Comparison of ENCODE assay signal across 8 cellular contexts in the genomic region with DNA sequence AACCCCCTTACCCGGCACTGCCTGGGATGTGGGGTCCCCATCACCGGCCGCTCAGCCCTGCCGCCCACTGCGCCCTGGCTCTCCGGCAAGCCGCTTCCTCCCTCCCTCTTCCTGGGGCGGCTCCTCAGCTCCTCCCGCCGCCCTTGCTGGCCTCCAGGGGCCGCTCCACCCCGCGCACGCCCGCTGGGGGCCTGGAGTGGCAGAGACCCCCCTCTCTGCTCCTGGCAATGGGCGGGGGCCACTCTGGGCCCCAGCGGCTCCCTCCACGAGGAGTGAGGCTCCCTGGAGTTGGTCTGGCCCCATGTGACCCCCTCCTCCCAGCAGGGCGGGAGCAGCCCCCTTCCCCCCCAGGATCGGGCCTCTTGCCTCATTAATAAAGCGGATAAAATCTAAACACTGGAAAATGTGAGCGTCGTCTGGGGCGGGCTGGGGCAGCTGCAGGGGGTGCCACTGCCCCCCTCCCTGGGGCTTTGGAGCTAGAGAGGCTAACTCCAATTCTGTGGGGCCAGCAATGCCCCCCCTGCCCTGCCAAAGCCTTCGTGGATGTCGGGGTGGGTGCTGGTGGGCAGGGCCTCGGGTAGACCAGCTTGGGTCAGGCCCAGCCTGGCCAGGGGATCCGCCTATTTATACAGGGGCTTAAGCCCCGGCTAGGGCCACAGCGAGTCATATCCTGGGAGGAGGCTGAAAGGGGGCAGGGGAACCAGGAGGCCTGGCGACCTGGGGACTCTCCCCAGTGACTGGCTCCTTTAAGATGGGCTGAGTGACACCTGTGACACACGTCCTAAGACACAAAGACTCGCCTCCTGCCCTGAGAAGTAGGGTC. TPM values are rescaled to one million over a fixed set of nuclear protein-coding genes. Genes with fewer than 3 reads are reported as not detected.
A peak's percentile ranks its signal among the peaks of the same experiment; 100 is the strongest.
DNase-seq lines count a peak whose midpoint lies in the region; ATAC-seq and TF ChIP-seq lines count a peak whose summit lies in the region.

A gene with protein sequence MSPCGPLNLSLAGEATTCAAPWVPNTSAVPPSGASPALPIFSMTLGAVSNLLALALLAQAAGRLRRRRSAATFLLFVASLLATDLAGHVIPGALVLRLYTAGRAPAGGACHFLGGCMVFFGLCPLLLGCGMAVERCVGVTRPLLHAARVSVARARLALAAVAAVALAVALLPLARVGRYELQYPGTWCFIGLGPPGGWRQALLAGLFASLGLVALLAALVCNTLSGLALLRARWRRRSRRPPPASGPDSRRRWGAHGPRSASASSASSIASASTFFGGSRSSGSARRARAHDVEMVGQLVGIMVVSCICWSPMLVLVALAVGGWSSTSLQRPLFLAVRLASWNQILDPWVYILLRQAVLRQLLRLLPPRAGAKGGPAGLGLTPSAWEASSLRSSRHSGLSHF (minus strand): TSS at position 104 of the 823 bp plus-strand sequence. CDS start 1,034 bp downstream, outside the sequence.

- H3K4me3 ChIP-seq in heart left ventricle = peak within 1 kb of the TSS in 2 of 12 donors; percentile 25 to 35
- no peak within 1 kb of the TSS for H3K4me3 ChIP-seq in RWPE2 (ENCODE audit: severe bottlenecking)
- no peak within 1 kb of the TSS for H3K4me3 ChIP-seq in epithelial cell of esophagus (ENCODE audit: low read length)
- H3K4me3 ChIP-seq in tibial artery = no peak within 1 kb of the TSS

- H3K27me3 ChIP-seq in heart left ventricle (peaks cover 0 to 39% (median 16%) of the 10 kb centered on the region in 9 donors), RWPE2 (ENCODE audit: insufficient read depth, poor library complexity, severe bottlenecking) (no peaks in the 10 kb centered on the region), tibial artery (peaks cover 0 to 36% of the 10 kb centered on the region in 2 donors)

- TF ChIP-seq POLR2A in heart left ventricle (IDR thresholded peaks at IDR 0.05) = no peak

- H3K4me1 ChIP-seq in heart left ventricle (peaks cover 4 to 56% (median 24%) of the 10 kb centered on the region in 12 donors), RWPE2 (ENCODE audit: insufficient read depth, poor library complexity, severe bottlenecking) (peaks cover 16% of the 10 kb centered on the region), tibial artery (peaks cover 15 to 50% (median 34%) of the 10 kb centered on the region in 4 donors)

- 19 to 39% (median 21%) methylated on average over 8 to 33 of the region's 33 CpGs for WGBS in heart left ventricle, 4 donors

- H3K27ac ChIP-seq in heart left ventricle (no peak within 1 kb of the TSS), RWPE2 (ENCODE audit: poor library complexity, severe bottlenecking) (peak within 1 kb of the TSS; percentile 54), tibial artery (no peak within 1 kb of the TSS)

- intact Hi-C loops in heart left ventricle (cut with DNase I) (loop anchor here in 7 of 10 donors (5.0 to 10.0 kb wide), 6 partner anchors 33 to 341 kb away; a partner anchor contains a TSS), Right ventricle myocardium superior (cut with DNase I) (no loop called here), tibial artery (cut with DNase I; ENCODE audit: low total_unique reads) (loop anchor here (10.0 kb wide), 1 partner anchor 331 kb away; no protein-coding TSS in a partner anchor)

- TF ChIP-seq CTCF in heart left ventricle (IDR thresholded peaks at IDR 0.05) = peak in 8 of 12 donors; percentile 17 to 52 (median 34)
- peak; percentile 56 for TF ChIP-seq CTCF in RWPE2 (IDR thresholded peaks at IDR 0.05; ENCODE audit: poor library complexity, severe bottlenecking)
- peak; percentile 29 for TF ChIP-seq CTCF in epithelial cell of esophagus (IDR thresholded peaks at IDR 0.05; ENCODE audit: insufficient read depth, low read depth, low read length, missing control alignments)
- TF ChIP-seq CTCF in tibial artery (IDR thresholded peaks at IDR 0.05) = peak in 1 of 2 experiments; percentile 17

- H3K36me3 ChIP-seq in heart left ventricle (peaks cover 0 to 44% (median 34%) of the 10 kb centered on the region in 9 donors), RWPE2 (ENCODE audit: low read depth) (peaks cover 32% of the 10 kb centered on the region), tibial artery (peaks cover 28 to 43% (median 42%) of the 10 kb centered on the region in 3 donors)

- H3K9me3 ChIP-seq in heart left ventricle = no peaks in the 10 kb centered on the region
- H3K9me3 ChIP-seq in RWPE2 (ENCODE audit: severe bottlenecking) = no peaks in the 10 kb centered on the region
- H3K9me3 ChIP-seq in tibial artery = no peaks in the 10 kb centered on the region

- DNase-seq in heart left ventricle = no peak
- no peak for DNase-seq in Right ventricle myocardium superior
- DNase-seq in RWPE2 (ENCODE audit: low spot score) = peak; percentile 69
- peak; percentile 37 for DNase-seq in epithelial cell of esophagus (ENCODE audit: low read depth)
- peak; percentile 15 for DNase-seq in renal cortical epithelial cell (ENCODE audit: low read depth)
- no peak for DNase-seq in tibial artery
- no peak for DNase-seq in NCI-H1105 (lab: John Stamatoyannopoulos, UW)

- peak in 1 of 4 donors; percentile 3 for ATAC-seq in heart left ventricle
- no peak for ATAC-seq in Right ventricle myocardium superior (ENCODE audit: poor library complexity)
- peak; percentile 28 for ATAC-seq in RWPE2 (ENCODE audit: low read depth)
- ATAC-seq in GM21367 (IDR thresholded peaks at IDR 0.05; ENCODE audit: unreplicated experiment) = no peak

RNA-seq across cellular contexts. Expression of the gene that starts here (rescaled TPM):
- total RNA-seq in heart left ventricle (under 1 TPM in 1 of 9 donors, not detected in 8; 0.35 TPM), Right ventricle myocardium superior (not detected), renal cortical epithelial cell (0.85 and 5.0 TPM in 2 replicates)
- polyA plus RNA-seq in heart left ventricle = under 1 TPM in 1 of 2 donors, not detected in 1; 0.15 TPM

Comparison
In these comparisons a context has a peak if more than half of its experiments do, and no peak if none do; other contexts are left out.
1. DNase-seq: peak in RWPE2 (single experiment), epithelial cell of esophagus (single experiment) and renal cortical epithelial cell (single experiment); none in heart left ventricle (0 of 5), Right ventricle myocardium superior (single experiment), tibial artery (0 of 2) and NCI-H1105 (single experiment).